ENCODE assay signal across 18 cellular contexts in genomic region chr3:49001155-49001554, GRCh38. TPM values are rescaled to one million over a fixed set of nuclear protein-coding genes. Genes with fewer than 3 reads are reported as not detected.
A peak's percentile ranks its signal among the peaks of the same experiment; 100 is the strongest.
DNase-seq lines count a peak whose midpoint lies in the region; ATAC-seq and TF ChIP-seq lines count a peak whose summit lies in the region.
"Had no signal": no experiment of that assay in that cellular context is flagged by ENCODE, and none has a peak within 500 bp of the region (broad histone marks: within the 10 kb centered on the region; RNA-seq: fewer than 3 reads in every experiment).

No MANE protein-coding gene starts in this region.

- ATAC-seq in activated naive CD8-positive, alpha-beta T cell treated with anti-CD3 and anti-CD28 coated beads, Interleukin-2, amount 10 ng/mL, durations not matched to agents 7 days and 5 days (ENCODE audit: low read depth), result no peak
- no peak for ATAC-seq in GM18520 (IDR thresholded peaks at IDR 0.05; ENCODE audit: unreplicated experiment)
- ATAC-seq: naive thymus-derived CD8-positive, alpha-beta T cell had no signal

- no peak for DNase-seq in activated naive CD8-positive, alpha-beta T cell treated with anti-CD3 and anti-CD28 coated beads, Interleukin-2, amount 10 ng/mL, durations not matched to agents 7 days and 5 days
- DNase-seq in activated naive CD8-positive, alpha-beta T cell treated with anti-CD3 and anti-CD28 coated beads for 36 hours, result no peak
- DNase-seq in RWPE1 (ENCODE audit: low spot score), result no peak
- DNase-seq in osteoblast (ENCODE audit: insufficient read length, low spot score, missing footprints), result peak; percentile 60
- no peak for DNase-seq in NCI-H1694 treated with DMSO at 0.1 percent for 48 hours (lab: John Stamatoyannopoulos, UW)
- DNase-seq: activated CD4-positive, alpha-beta T cell treated with anti-CD3 and anti-CD28 coated beads, Interleukin-2, amount 50 U/mL, for 1 hour; activated naive CD4-positive, alpha-beta T cell; C1 segment of cervical spinal cord; EL; MG63; midbrain; naive thymus-derived CD8-positive, alpha-beta T cell; NCI-H1417; trophoblast cell had no signal

- H3K9me3 Mint-ChIP-seq in activated naive CD8-positive, alpha-beta T cell treated with anti-CD3 and anti-CD28 coated beads, Interleukin-2, amount 10 ng/mL, durations not matched to agents 7 days and 5 days, result no peaks in the 10 kb centered on the region
- no peaks in the 10 kb centered on the region for H3K9me3 Mint-ChIP-seq in activated naive CD8-positive, alpha-beta T cell treated with anti-CD3 and anti-CD28 coated beads for 36 hours
- H3K9me3 Mint-ChIP-seq: naive thymus-derived CD8-positive, alpha-beta T cell; T-helper 2 cell treated with Interferon-gamma antibody and Interleukin-4, amounts not matched to agents 5 μg/mL and 100 μg/mL, for 36 hours had no signal

- TF ChIP-seq CTCF in RWPE1 (conservative IDR thresholded peaks at IDR 0.05; ENCODE audit: low read depth) (no peak), osteoblast (IDR thresholded peaks at IDR 0.05; ENCODE audit: extremely low read depth, low read depth, low read length) (no peak)

- POLR2A ChIA-PET in activated naive CD8-positive, alpha-beta T cell treated with anti-CD3 and anti-CD28 coated beads, Interleukin-2, amount 10 ng/mL, durations not matched to agents 7 days and 5 days (lab: Charles Lee), result interaction anchor here (1.7 kb wide), 1 partner anchor 11 kb away, joined by 8 read pairs; the partner anchor contains the start of gene P4HTM
- POLR2A ChIA-PET in RWPE1 (lab: Yijun Ruan, JAX; ENCODE audit: low non-redundant PET), result no interaction called here

- H3K36me3 ChIP-seq in osteoblast (ENCODE audit: insufficient read depth, low read length), result no peaks in the 10 kb centered on the region
- H3K36me3 ChIP-seq: MG63 had no signal

- no peak overlapping the region for H2AFZ ChIP-seq in osteoblast (ENCODE audit: low read length)

- peak overlapping the region; percentile 56 for H3K27ac Mint-ChIP-seq in activated naive CD8-positive, alpha-beta T cell treated with anti-CD3 and anti-CD28 coated beads, Interleukin-2, amount 10 ng/mL, durations not matched to agents 7 days and 5 days
- H3K27ac Mint-ChIP-seq in activated naive CD8-positive, alpha-beta T cell treated with anti-CD3 and anti-CD28 coated beads for 36 hours, result no peak overlapping the region

- H3K4me3 ChIP-seq in osteoblast (ENCODE audit: insufficient read depth, low read length), result no peak overlapping the region
- H3K4me3 ChIP-seq: MG63, skin epidermis had no signal

- H3K4me3 Mint-ChIP-seq in activated naive CD8-positive, alpha-beta T cell treated with anti-CD3 and anti-CD28 coated beads, Interleukin-2, amount 10 ng/mL, durations not matched to agents 7 days and 5 days, result no peak overlapping the region
- no peak overlapping the region for H3K4me3 Mint-ChIP-seq in activated naive CD8-positive, alpha-beta T cell treated with anti-CD3 and anti-CD28 coated beads for 36 hours
- H3K4me3 Mint-ChIP-seq: naive thymus-derived CD8-positive, alpha-beta T cell; T-helper 2 cell treated with Interferon-gamma antibody and Interleukin-4, amounts not matched to agents 5 μg/mL and 100 μg/mL, for 36 hours had no signal

- H3K36me3 Mint-ChIP-seq in activated naive CD8-positive, alpha-beta T cell treated with anti-CD3 and anti-CD28 coated beads, Interleukin-2, amount 10 ng/mL, durations not matched to agents 7 days and 5 days, result no peaks in the 10 kb centered on the region
- no peaks in the 10 kb centered on the region for H3K36me3 Mint-ChIP-seq in activated naive CD8-positive, alpha-beta T cell treated with anti-CD3 and anti-CD28 coated beads for 36 hours

- H3K27ac ChIP-seq in RWPE1 (peak overlapping the region; percentile 32), osteoblast (ENCODE audit: low read depth, low read length) (no peak overlapping the region)
- H3K27ac ChIP-seq: skin epidermis, VCaP had no signal

- peaks cover 2% of the 10 kb centered on the region for H4K20me1 ChIP-seq in osteoblast (ENCODE audit: insufficient read depth, low read length)

- peaks cover 2% of the 10 kb centered on the region for H3K4me1 ChIP-seq in osteoblast (ENCODE audit: insufficient read depth, low read length)

- H3K27me3 Mint-ChIP-seq in activated naive CD8-positive, alpha-beta T cell treated with anti-CD3 and anti-CD28 coated beads, Interleukin-2, amount 10 ng/mL, durations not matched to agents 7 days and 5 days, result no peaks in the 10 kb centered on the region
- no peaks in the 10 kb centered on the region for H3K27me3 Mint-ChIP-seq in activated naive CD8-positive, alpha-beta T cell treated with anti-CD3 and anti-CD28 coated beads for 36 hours
- H3K27me3 Mint-ChIP-seq: naive thymus-derived CD8-positive, alpha-beta T cell had no signal

- peaks cover 5% of the 10 kb centered on the region for H3K4me1 Mint-ChIP-seq in activated naive CD8-positive, alpha-beta T cell treated with anti-CD3 and anti-CD28 coated beads, Interleukin-2, amount 10 ng/mL, durations not matched to agents 7 days and 5 days
- peaks cover under 1% of the 10 kb centered on the region for H3K4me1 Mint-ChIP-seq in activated naive CD8-positive, alpha-beta T cell treated with anti-CD3 and anti-CD28 coated beads for 36 hours

- H3K27me3 ChIP-seq in osteoblast (ENCODE audit: insufficient read depth, low read length), result no peaks in the 10 kb centered on the region
- H3K27me3 ChIP-seq: MG63 had no signal

- CTCF ChIA-PET in RWPE1 (lab: Yijun Ruan, JAX), result no interaction called here

- H3K9me3 ChIP-seq in osteoblast (ENCODE audit: low read depth, low read length), result no peaks in the 10 kb centered on the region
- H3K9me3 ChIP-seq: MG63 had no signal

- peaks cover 3% of the 10 kb centered on the region for H3K79me2 ChIP-seq in osteoblast (ENCODE audit: insufficient read depth, low read length)

- no peak overlapping the region for H3K4me2 ChIP-seq in osteoblast (ENCODE audit: insufficient read depth, low read length)

RNA-seq across cellular contexts. Expression of gene WDR6, which starts 6.0 kb away (rescaled TPM):
- 100 to 1,000 TPM; 185 to 207 TPM for total RNA-seq in activated naive CD8-positive, alpha-beta T cell treated with anti-CD3 and anti-CD28 coated beads, Interleukin-2, amount 10 ng/mL, durations not matched to agents 7 days and 5 days
- total RNA-seq in activated naive CD8-positive, alpha-beta T cell treated with anti-CD3 and anti-CD28 coated beads for 36 hours, result 100 to 1,000 TPM; 135 to 140 TPM
- total RNA-seq in osteoblast, result 74.3 and 98.4 TPM in 2 replicates

RNA-seq across cellular contexts. Expression of gene P4HTM, which starts 11.1 kb away (rescaled TPM):
- 10 to 100 TPM; 57.4 to 57.7 TPM for total RNA-seq in activated naive CD8-positive, alpha-beta T cell treated with anti-CD3 and anti-CD28 coated beads, Interleukin-2, amount 10 ng/mL, durations not matched to agents 7 days and 5 days
- total RNA-seq in activated naive CD8-positive, alpha-beta T cell treated with anti-CD3 and anti-CD28 coated beads for 36 hours, result 10 to 100 TPM; 20.7 TPM
- total RNA-seq in osteoblast, result 31.8 and 32.4 TPM in 2 replicates

RNA-seq across cellular contexts. Expression of gene DALRD3, which starts 17.2 kb away (rescaled TPM):
- total RNA-seq in activated naive CD8-positive, alpha-beta T cell treated with anti-CD3 and anti-CD28 coated beads, Interleukin-2, amount 10 ng/mL, durations not matched to agents 7 days and 5 days, result 10 to 100 TPM; 27.9 to 29.9 TPM
- 10 to 100 TPM; 22.3 to 24.7 TPM for total RNA-seq in activated naive CD8-positive, alpha-beta T cell treated with anti-CD3 and anti-CD28 coated beads for 36 hours
- total RNA-seq in osteoblast, result 37.1 and 39.1 TPM in 2 replicates

RNA-seq across cellular contexts. Expression of gene NDUFAF3, which starts 20.8 kb away (rescaled TPM):
- total RNA-seq in activated naive CD8-positive, alpha-beta T cell treated with anti-CD3 and anti-CD28 coated beads, Interleukin-2, amount 10 ng/mL, durations not matched to agents 7 days and 5 days, result 10 to 100 TPM; 78.9 to 82.4 TPM
- 10 to 100 TPM; 82.0 to 82.5 TPM for total RNA-seq in activated naive CD8-positive, alpha-beta T cell treated with anti-CD3 and anti-CD28 coated beads for 36 hours
- total RNA-seq in osteoblast, result 43.0 and 43.4 TPM in 2 replicates

RNA-seq across cellular contexts. Expression of gene IMPDH2, which starts 28.0 kb away (rescaled TPM):
- total RNA-seq in activated naive CD8-positive, alpha-beta T cell treated with anti-CD3 and anti-CD28 coated beads, Interleukin-2, amount 10 ng/mL, durations not matched to agents 7 days and 5 days, result 100 to 1,000 TPM; 145 to 146 TPM
- total RNA-seq in activated naive CD8-positive, alpha-beta T cell treated with anti-CD3 and anti-CD28 coated beads for 36 hours, result 100 to 1,000 TPM; 532 to 549 TPM
- 273 and 286 TPM in 2 replicates for total RNA-seq in osteoblast
